Comparison of ENCODE assay signal across 8 cellular contexts in genomic region chr10:103265712-103266329, GRCh38. TPM values are rescaled to one million over a fixed set of nuclear protein-coding genes. Genes with fewer than 3 reads are reported as not detected.
DNase-seq lines count a peak whose midpoint lies in the region; ATAC-seq and TF ChIP-seq lines count a peak whose summit lies in the region.

No MANE protein-coding gene starts in this region.

- no peak overlapping the region for H3K4me3 ChIP-seq in CD4-positive, CD25-positive, alpha-beta regulatory T cell (ENCODE audit: low read depth, low read length)
- no peak overlapping the region for H3K4me3 ChIP-seq in upper lobe of right lung
- no peak overlapping the region for H3K4me3 ChIP-seq in PC-9

- intact Hi-C loops in upper lobe of right lung (cut with DNase I) (no loop called here), PC-9 (cut with micrococcal nuclease; ENCODE audit: unreplicated experiment) (no loop called here)

- H3K4me2 ChIP-seq in PC-9 = no peak overlapping the region

- H3K9me2 ChIP-seq in PC-9 (ENCODE audit: insufficient read depth) = no peaks in the 10 kb centered on the region

- H3K9me3 ChIP-seq in CD4-positive, CD25-positive, alpha-beta regulatory T cell (ENCODE audit: control insufficient read depth in 2 of 2, low read length in 2 of 2) = no peaks in the 10 kb centered on the region
- H3K9me3 ChIP-seq in upper lobe of right lung (no peaks in the 10 kb centered on the region), PC-9 (ENCODE audit: insufficient read depth, low read depth) (no peaks in the 10 kb centered on the region)

- no peak overlapping the region for H3K27ac ChIP-seq in CD4-positive, CD25-positive, alpha-beta regulatory T cell (ENCODE audit: insufficient read depth, low read length, poor library complexity, severe bottlenecking)
- H3K27ac ChIP-seq in upper lobe of right lung (no peak overlapping the region), PC-9 (no peak overlapping the region)

- no peaks in the 10 kb centered on the region for H3K36me3 ChIP-seq in CD4-positive, CD25-positive, alpha-beta regulatory T cell (ENCODE audit: control insufficient read depth, insufficient read depth, low read length)
- no peaks in the 10 kb centered on the region for H3K36me3 ChIP-seq in upper lobe of right lung
- H3K36me3 ChIP-seq in PC-9 (ENCODE audit: low read depth) = no peaks in the 10 kb centered on the region

- no peaks in the 10 kb centered on the region for H4K20me1 ChIP-seq in PC-9 (ENCODE audit: insufficient read depth)

- H3K36me3 Mint-ChIP-seq in CD4-positive, CD25-positive, alpha-beta regulatory T cell = no peaks in the 10 kb centered on the region
- no peaks in the 10 kb centered on the region for H3K36me3 Mint-ChIP-seq in activated naive CD8-positive, alpha-beta T cell treated with anti-CD3 and anti-CD28 coated beads for 36 hours

- peaks cover 27% of the 10 kb centered on the region for H3K27me3 Mint-ChIP-seq in CD4-positive, CD25-positive, alpha-beta regulatory T cell
- peaks cover 58% of the 10 kb centered on the region for H3K27me3 Mint-ChIP-seq in activated naive CD8-positive, alpha-beta T cell treated with anti-CD3 and anti-CD28 coated beads for 36 hours

- TF ChIP-seq CTCF in upper lobe of right lung (IDR thresholded peaks at IDR 0.05) = no peak
- no peak for TF ChIP-seq CTCF in PC-9 (conservative IDR thresholded peaks at IDR 0.05)

- peaks cover 9% of the 10 kb centered on the region for H3K27me3 ChIP-seq in CD4-positive, CD25-positive, alpha-beta regulatory T cell (ENCODE audit: control insufficient read depth, insufficient read depth, low read length)
- H3K27me3 ChIP-seq in upper lobe of right lung (peaks cover 18% of the 10 kb centered on the region), PC-9 (ENCODE audit: insufficient read depth, low read depth) (no peaks in the 10 kb centered on the region)

- H3K79me2 ChIP-seq in PC-9 (ENCODE audit: low read depth) = no peaks in the 10 kb centered on the region

- no peaks in the 10 kb centered on the region for H3K4me1 ChIP-seq in CD4-positive, CD25-positive, alpha-beta regulatory T cell (ENCODE audit: control insufficient read depth, insufficient read depth, low read length, poor library complexity, severe bottlenecking)
- no peaks in the 10 kb centered on the region for H3K4me1 ChIP-seq in upper lobe of right lung
- H3K4me1 ChIP-seq in PC-9 (replicated peaks; ENCODE audit: insufficient read depth) = no peaks in the 10 kb centered on the region

- H3K4me1 Mint-ChIP-seq in CD4-positive, CD25-positive, alpha-beta regulatory T cell = no peaks in the 10 kb centered on the region
- peaks cover 5% of the 10 kb centered on the region for H3K4me1 Mint-ChIP-seq in activated naive CD8-positive, alpha-beta T cell treated with anti-CD3 and anti-CD28 coated beads for 36 hours

- peak in 2 of 3 donors; percentile 17 to 55 for DNase-seq in CD4-positive, CD25-positive, alpha-beta regulatory T cell
- DNase-seq in KG1 (lab: John Stamatoyannopoulos, UW) = peak; percentile 6
- DNase-seq in activated naive CD8-positive, alpha-beta T cell treated with anti-CD3 and anti-CD28 coated beads for 36 hours = peak; percentile 26
- DNase-seq in kidney tubule cell (ENCODE audit: low spot score) = peak; percentile 60
- DNase-seq in upper lobe of right lung = peak; percentile 33
- no peak for DNase-seq in middle frontal gyrus (ENCODE audit: extremely low spot score, low spot score)
- DNase-seq in PC-9 = no peak

- H3K4me3 Mint-ChIP-seq in CD4-positive, CD25-positive, alpha-beta regulatory T cell = no peak overlapping the region
- no peak overlapping the region for H3K4me3 Mint-ChIP-seq in activated naive CD8-positive, alpha-beta T cell treated with anti-CD3 and anti-CD28 coated beads for 36 hours

- no peaks in the 10 kb centered on the region for H3F3A ChIP-seq in PC-9 (ENCODE audit: insufficient read depth, low read depth)

- no peak overlapping the region for H3K27ac Mint-ChIP-seq in CD4-positive, CD25-positive, alpha-beta regulatory T cell
- no peak overlapping the region for H3K27ac Mint-ChIP-seq in activated naive CD8-positive, alpha-beta T cell treated with anti-CD3 and anti-CD28 coated beads for 36 hours

- no peak overlapping the region for H2AFZ ChIP-seq in PC-9

- BruUV-seq in PC-9 (replicated peaks; lab: Mats Ljungman, UMichigan) = no TSS peak

- peaks cover 0 to 4% (median 1%) of the 10 kb centered on the region in 7 donors for H3K9me3 Mint-ChIP-seq in CD4-positive, CD25-positive, alpha-beta regulatory T cell
- H3K9me3 Mint-ChIP-seq in activated naive CD8-positive, alpha-beta T cell treated with anti-CD3 and anti-CD28 coated beads for 36 hours = peaks cover 3% of the 10 kb centered on the region

- POLR2A ChIA-PET in PC-9 (lab: Charles Lee; ENCODE audit: unreplicated experiment) = no interaction called here

- ATAC-seq in CD4-positive, CD25-positive, alpha-beta regulatory T cell (ENCODE audit: low read depth in 2 of 2) = no peak
- ATAC-seq in upper lobe of right lung = peak; percentile 66
- ATAC-seq in HG02642 (IDR thresholded peaks at IDR 0.05; ENCODE audit: poor library complexity, unreplicated experiment) = no peak

- CTCF ChIA-PET in PC-9 (lab: Charles Lee) = no interaction called here

RNA-seq across cellular contexts. Expression of gene INA, which starts 11.1 kb away (rescaled TPM):
- not detected for total RNA-seq in CD4-positive, CD25-positive, alpha-beta regulatory T cell
- polyA plus RNA-seq in CD4-positive, CD25-positive, alpha-beta regulatory T cell = not detected
- total RNA-seq in activated naive CD8-positive, alpha-beta T cell treated with anti-CD3 and anti-CD28 coated beads for 36 hours = under 1 TPM; 0.38 to 0.45 TPM
- total RNA-seq in upper lobe of right lung (not detected), PC-9 (2021) (20.4 and 20.9 TPM in 2 replicates)

RNA-seq across cellular contexts. Expression of gene RPEL1, which starts 20.1 kb away (rescaled TPM):
- not detected for total RNA-seq in CD4-positive, CD25-positive, alpha-beta regulatory T cell
- under 1 TPM in 1 of 4 donors, not detected in 3; 0.10 TPM for polyA plus RNA-seq in CD4-positive, CD25-positive, alpha-beta regulatory T cell
- under 1 TPM in 1 of 2 experiments, not detected in 1; 0.10 TPM for total RNA-seq in activated naive CD8-positive, alpha-beta T cell treated with anti-CD3 and anti-CD28 coated beads for 36 hours
- total RNA-seq in upper lobe of right lung (not detected), PC-9 (2021) (not detected in 2 replicates)

Comparison
In these comparisons a context has a peak if more than half of its experiments do, and no peak if none do; other contexts are left out.
1. DNase-seq: peak in CD4-positive, CD25-positive, alpha-beta regulatory T cell (2 of 3), KG1 (single experiment), activated naive CD8-positive, alpha-beta T cell treated with anti-CD3 and anti-CD28 coated beads for 36 hours (single experiment), kidney tubule cell (single experiment) and upper lobe of right lung (single experiment); none in middle frontal gyrus (single experiment) and PC-9 (0 of 2).
2. RNA of gene INA, which starts 11.1 kb away (total RNA-seq): 20.4 to 20.9 TPM in PC-9; 0.38 to 0.45 TPM in activated naive CD8-positive, alpha-beta T cell treated with anti-CD3 and anti-CD28 coated beads for 36 hours, not detected in CD4-positive, CD25-positive, alpha-beta regulatory T cell (single experiment) and not detected in upper lobe of right lung (single experiment); every median in the first group is over 10 times any median in the second.